8 cellular contexts compared by ENCODE assay signal in genomic region chr7:45021604-45022296, GRCh38. TPM values are rescaled to one million over a fixed set of nuclear protein-coding genes. Genes with fewer than 3 reads are reported as not detected.
A peak's percentile ranks its signal among the peaks of the same experiment; 100 is the strongest.
DNase-seq lines count a peak whose midpoint lies in the region; ATAC-seq and TF ChIP-seq lines count a peak whose summit lies in the region.

No MANE protein-coding gene starts in this region.

- no peaks in the 10 kb centered on the region for H3K9me3 Mint-ChIP-seq in immature natural killer cell

- no peaks in the 10 kb centered on the region for H3K36me3 ChIP-seq in smooth muscle cell (ENCODE audit: low read depth)

- peaks cover 0 to 3% (median 0%) of the 10 kb centered on the region in 3 donors for H3K27me3 Mint-ChIP-seq in immature natural killer cell (ENCODE audit: low read depth in 3 of 3)

- no peaks in the 10 kb centered on the region for H3F3A ChIP-seq in smooth muscle cell (ENCODE audit: low read depth)

- H3K4me3 Mint-ChIP-seq in immature natural killer cell = peak overlapping the region; percentile 43 to 78 (median 69)

- peaks cover 2% of the 10 kb centered on the region for H3K4me1 ChIP-seq in smooth muscle cell (ENCODE audit: low read depth)

- H3K36me3 Mint-ChIP-seq in immature natural killer cell = peaks cover 0 to 19% (median 13%) of the 10 kb centered on the region in 3 donors

- peak; percentile 12 for DNase-seq in RPMI8226
- peak in 1 of 3 donors; percentile 38 for DNase-seq in immature natural killer cell
- no peak for DNase-seq in islet precursor cell
- DNase-seq in smooth muscle cell (lab: John Stamatoyannopoulos, UW; ENCODE audit: unreplicated experiment) = no peak
- DNase-seq in NCI-H526 (lab: John Stamatoyannopoulos, UW) = no peak
- DNase-seq in NCI-H1092 treated with DMSO at 0.1 percent for 48 hours (lab: John Stamatoyannopoulos, UW) = no peak

- H2AFZ ChIP-seq in smooth muscle cell (ENCODE audit: low read depth) = no peak overlapping the region

- peaks cover 62% of the 10 kb centered on the region for H4K20me1 ChIP-seq in smooth muscle cell (ENCODE audit: low read depth)

- ATAC-seq in GM18511 (IDR thresholded peaks at IDR 0.05; ENCODE audit: unreplicated experiment) (peak; percentile 73), HG02642 (IDR thresholded peaks at IDR 0.05; ENCODE audit: poor library complexity, unreplicated experiment) (peak; percentile 61)

- no peak overlapping the region for H3K9ac ChIP-seq in smooth muscle cell (ENCODE audit: low read depth)

- H3K9me3 ChIP-seq in smooth muscle cell (replicated peaks; ENCODE audit: low read depth) = no peaks in the 10 kb centered on the region

- H3K4me2 ChIP-seq in smooth muscle cell = no peak overlapping the region

- WGBS in smooth muscle cell (ENCODE audit: low lambda C conversion rate) = 70% methylated on average over 3 of the region's 3 CpGs

- no peaks in the 10 kb centered on the region for H3K27me3 ChIP-seq in smooth muscle cell (ENCODE audit: low read depth)

- H3K79me2 ChIP-seq in smooth muscle cell (ENCODE audit: low read depth) = peaks cover 86% of the 10 kb centered on the region

- peaks cover 41 to 62% of the 10 kb centered on the region in 2 donors for H3K4me1 Mint-ChIP-seq in immature natural killer cell

- H3K27ac ChIP-seq in smooth muscle cell (ENCODE audit: low read depth) = no peak overlapping the region

- no peak for TF ChIP-seq CTCF in smooth muscle cell (IDR thresholded peaks at IDR 0.05; ENCODE audit: borderline replicate concordance, insufficient read depth, poor library complexity, severe bottlenecking)

- no peak overlapping the region for H3K4me3 ChIP-seq in smooth muscle cell

- peak overlapping the region; percentile 83 to 98 (median 92) for H3K27ac Mint-ChIP-seq in immature natural killer cell

RNA-seq across cellular contexts. Expression of gene CCM2, which starts 21.7 kb away (rescaled TPM):
- polyA plus RNA-seq in immature natural killer cell (100 to 1,000 TPM in 2 of 3 donors, 10 to 100 TPM in 1; 60.4 to 120 (median 103) TPM), smooth muscle cell (85.5 and 86.9 TPM in 2 replicates)
- 32.6 and 32.9 TPM in 2 replicates for total RNA-seq in smooth muscle cell

RNA-seq across cellular contexts. Expression of gene MYO1G, which starts 42.9 kb away (rescaled TPM):
- polyA plus RNA-seq in immature natural killer cell (100 to 1,000 TPM; 139 to 261 (median 139) TPM), smooth muscle cell (0.31 TPM in 1 of 2 replicates, not detected in the other)
- total RNA-seq in smooth muscle cell = 0.04 and 0.27 TPM in 2 replicates

Comparison
In these comparisons a context has a peak if more than half of its experiments do, and no peak if none do; other contexts are left out.
1. RNA of gene MYO1G, which starts 42.9 kb away (polyA plus RNA-seq): 139 to 261 TPM in immature natural killer cell; 0.31 TPM in smooth muscle cell; every median in the first group is over 100 times any median in the second.